In the genomic region with DNA sequence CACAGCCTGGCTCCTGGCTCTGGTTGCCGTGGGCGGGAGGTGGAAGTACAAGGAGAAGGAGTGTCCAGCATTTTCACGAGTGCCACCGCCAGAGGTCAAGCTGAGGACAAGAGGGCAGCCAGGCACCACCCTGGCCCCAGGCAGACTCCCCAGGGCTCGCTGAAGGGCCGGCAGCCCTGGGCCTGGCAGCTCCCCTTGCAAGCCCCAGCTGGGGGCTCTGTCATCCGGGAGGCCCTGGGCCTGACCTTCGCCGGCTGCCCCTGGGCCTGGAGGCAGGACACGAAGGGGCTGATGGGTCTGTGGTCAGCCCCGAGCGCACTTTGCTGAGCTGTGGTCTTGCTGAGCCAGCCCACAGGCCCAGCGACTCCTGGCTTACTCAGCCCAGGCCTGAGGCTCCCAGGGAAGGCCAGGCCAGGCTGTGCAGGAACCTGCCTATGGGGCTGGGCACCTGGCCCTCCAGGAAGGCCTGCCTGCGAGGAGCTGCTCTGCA, we compare ENCODE assay signal across 12 cellular contexts.
DNase-seq lines count a peak whose midpoint lies in the region; ATAC-seq and TF ChIP-seq lines count a peak whose summit lies in the region.
"Had no signal": no experiment of that assay in that cellular context is flagged by ENCODE, and none has a peak within 500 bp of the region (broad histone marks: within the 10 kb centered on the region; RNA-seq: fewer than 3 reads in every experiment).

No MANE protein-coding gene starts in this region.

- H3K4me1 Mint-ChIP-seq in dendritic cell treated with granulocyte-macrophage colony-stimulating factor and Interleukin-4, amounts not matched to agents 40 ng/mL and 50 ng/mL, for 4 days (ENCODE audit: low read depth) = peaks cover 48% of the 10 kb centered on the region
- H3K4me1 Mint-ChIP-seq in osteocyte (ENCODE audit: unreplicated experiment) = peaks cover 43% of the 10 kb centered on the region
- H3K4me1 Mint-ChIP-seq in activated naive CD4-positive, alpha-beta T cell treated with anti-CD3 and anti-CD28 coated beads for 36 hours (ENCODE audit: low read depth) = peaks cover 2% of the 10 kb centered on the region

- H2AK9ac ChIP-seq in IMR-90 (replicated peaks; ENCODE audit: low read depth, low read length, poor library complexity) = peak overlapping the region; percentile 53

- CTCF ChIA-PET in IMR-90 (lab: Yijun Ruan, JAX) = interaction anchor here (1.1 to 1.6 kb wide), 4 partner anchors 77 to 142 kb away, joined by 3 to 4 read pairs (median 4); a partner anchor contains a TSS
- CTCF ChIA-PET in activated naive CD4-positive, alpha-beta T cell treated with anti-CD3 and anti-CD28 coated beads for 36 hours (lab: Charles Lee) = interaction anchor here (1.1 to 2.6 kb wide), 6 partner anchors 65 to 122 kb away, joined by 3 to 10 read pairs (median 6); a partner anchor contains a TSS

- H3K36me3 ChIP-seq in ACC112 (ENCODE audit: insufficient read depth, low read length) = no peaks in the 10 kb centered on the region
- no peaks in the 10 kb centered on the region for H3K36me3 ChIP-seq in IMR-90 (ENCODE audit: control insufficient read depth, insufficient read depth, low read length)
- no peaks in the 10 kb centered on the region for H3K36me3 ChIP-seq in gastrocnemius medialis
- H3K36me3 ChIP-seq: brain microvascular endothelial cell had no signal

- peaks cover 0 to 23% of the 10 kb centered on the region in 2 experiments; a peak in 1 of 4 replicates for H3K79me1 ChIP-seq in IMR-90 (ENCODE audit: low read depth in 1 of 2, low read length in 2 of 2)

- no peaks in the 10 kb centered on the region for H3K36me3 Mint-ChIP-seq in dendritic cell treated with granulocyte-macrophage colony-stimulating factor and Interleukin-4, amounts not matched to agents 40 ng/mL and 50 ng/mL, for 4 days (ENCODE audit: low read depth)
- no peaks in the 10 kb centered on the region for H3K36me3 Mint-ChIP-seq in osteocyte (ENCODE audit: unreplicated experiment)
- no peaks in the 10 kb centered on the region for H3K36me3 Mint-ChIP-seq in activated naive CD4-positive, alpha-beta T cell treated with anti-CD3 and anti-CD28 coated beads for 36 hours (ENCODE audit: low read depth)

- peaks cover 29% of the 10 kb centered on the region for H3K27me3 Mint-ChIP-seq in dendritic cell treated with granulocyte-macrophage colony-stimulating factor and Interleukin-4, amounts not matched to agents 40 ng/mL and 50 ng/mL, for 4 days
- H3K27me3 Mint-ChIP-seq in osteocyte (ENCODE audit: unreplicated experiment) = no peaks in the 10 kb centered on the region
- H3K27me3 Mint-ChIP-seq in activated naive CD4-positive, alpha-beta T cell treated with anti-CD3 and anti-CD28 coated beads for 36 hours (ENCODE audit: low read depth) = no peaks in the 10 kb centered on the region

- intact Hi-C loops in IMR-90 (cut with micrococcal nuclease) = no loop called here
- intact Hi-C loops in dendritic cell treated with granulocyte-macrophage colony-stimulating factor and Interleukin-4, amounts not matched to agents 40 ng/mL and 50 ng/mL, for 4 days (cut with micrococcal nuclease) = no loop called here
- intact Hi-C loops in gastrocnemius medialis (cut with DNase I; ENCODE audit: low total_unique reads) = loop anchor here (5.0 kb wide), 1 partner anchor 66 kb away; no protein-coding TSS in a partner anchor
- intact Hi-C loops in activated naive CD4-positive, alpha-beta T cell treated with anti-CD3 and anti-CD28 coated beads for 36 hours (cut with micrococcal nuclease) = no loop called here

- ATAC-seq in IMR-90 (ENCODE audit: low read depth) = no peak
- no peak for ATAC-seq in gastrocnemius medialis

- H4K91ac ChIP-seq in IMR-90 (ENCODE audit: insufficient read depth, low read depth, low read length) = peak overlapping the region; percentile 53; the same call in 1 of the 2 replicates

- H3K23ac ChIP-seq in IMR-90 (ENCODE audit: low read depth, low read length) = no peak overlapping the region

- H3K4me1 ChIP-seq in ACC112 (ENCODE audit: control insufficient read depth, insufficient read depth, low read length, unreplicated experiment) (peaks cover 37% of the 10 kb centered on the region), IMR-90 (ENCODE audit: control insufficient read depth, insufficient read depth, low read length) (peaks cover 29% of the 10 kb centered on the region), gastrocnemius medialis (peaks cover 14 to 26% of the 10 kb centered on the region in 2 donors)
- H3K4me1 ChIP-seq: parathyroid adenoma had no signal

- DNase-seq in IMR-90 = peak; percentile 47
- no peak for DNase-seq in osteocyte (ENCODE audit: extremely low spot score, unreplicated experiment)
- DNase-seq in gastrocnemius medialis = no peak
- no peak for DNase-seq in activated naive CD4-positive, alpha-beta T cell treated with anti-CD3 and anti-CD28 coated beads for 36 hours
- DNase-seq in NCI-H1105 (lab: John Stamatoyannopoulos, UW) = no peak
- DNase-seq in NAMALWA (ENCODE audit: low spot score) = no peak
- DNase-seq: brain microvascular endothelial cell, T1000 had no signal

- no peak overlapping the region for H3K4me2 ChIP-seq in IMR-90 (ENCODE audit: low read depth, low read length)

- no peaks in the 10 kb centered on the region for H3K27me3 ChIP-seq in ACC112 (ENCODE audit: insufficient read depth, low read length)
- H3K27me3 ChIP-seq in IMR-90 (ENCODE audit: control insufficient read depth, insufficient read depth, low read length) = no peaks in the 10 kb centered on the region
- peaks cover 3 to 25% (median 3%) of the 10 kb centered on the region in 3 donors for H3K27me3 ChIP-seq in gastrocnemius medialis
- H3K27me3 ChIP-seq: brain microvascular endothelial cell had no signal

- TF ChIP-seq POLR2A in IMR-90 (IDR thresholded peaks at IDR 0.05; ENCODE audit: low read depth, low read length) = no peak
- no peak for TF ChIP-seq POLR2A in gastrocnemius medialis (IDR thresholded peaks at IDR 0.05)

- H2AFZ ChIP-seq in ACC112 (ENCODE audit: low read length, unreplicated experiment) = no peak overlapping the region
- H2AFZ ChIP-seq in IMR-90 (replicated peaks; ENCODE audit: low read length, poor library complexity) = peak overlapping the region; percentile 83
- H2AFZ ChIP-seq: parathyroid adenoma had no signal

- H3K9ac ChIP-seq in IMR-90 (ENCODE audit: low read depth, low read length) = no peak overlapping the region
- H3K9ac ChIP-seq: parathyroid adenoma had no signal

- no peaks in the 10 kb centered on the region for H3K79me2 ChIP-seq in ACC112 (ENCODE audit: control insufficient read depth, insufficient read depth, low read length, unreplicated experiment)
- H3K79me2 ChIP-seq: parathyroid adenoma had no signal

- 0 out of 2 replicates have a peak, but pooled peaks cover 3% of the 10 kb centered on the region for H4K20me1 ChIP-seq in IMR-90 (ENCODE audit: insufficient read depth, low read length)

- H2AK5ac ChIP-seq in IMR-90 (ENCODE audit: low read depth, low read length) = 0 out of 2 replicates have a peak overlapping the region, but pooled peaks have one; percentile 72

- POLR2A ChIA-PET in IMR-90 (lab: Charles Lee; ENCODE audit: unreplicated experiment) = no interaction called here

- H3K4me3 ChIP-seq in ACC112 (ENCODE audit: low read depth, low read length) = no peak overlapping the region
- no peak overlapping the region for H3K4me3 ChIP-seq in IMR-90 (ENCODE audit: insufficient read depth, low read depth, low read length)
- H3K4me3 ChIP-seq in gastrocnemius medialis = no peak overlapping the region

- no peak overlapping the region for H3K4me3 Mint-ChIP-seq in dendritic cell treated with granulocyte-macrophage colony-stimulating factor and Interleukin-4, amounts not matched to agents 40 ng/mL and 50 ng/mL, for 4 days
- peak overlapping the region; percentile 63 for H3K4me3 Mint-ChIP-seq in osteocyte (ENCODE audit: unreplicated experiment)
- H3K4me3 Mint-ChIP-seq in activated naive CD4-positive, alpha-beta T cell treated with anti-CD3 and anti-CD28 coated beads for 36 hours = no peak overlapping the region

- H3K4ac ChIP-seq in IMR-90 (ENCODE audit: low read depth, low read length) = peak overlapping the region; percentile 55

- H4K5ac ChIP-seq in IMR-90 (ENCODE audit: low read depth, low read length) = peak overlapping the region; percentile 39

- H4K8ac ChIP-seq in IMR-90 (ENCODE audit: low read depth in 2 of 2, low read length in 2 of 2) = peak overlapping the region in 1 of 2 experiments; percentile 70; a peak in 3 of 4 replicates

- peak overlapping the region; percentile 10; the same call in 1 of the 2 replicates for H2BK120ac ChIP-seq in IMR-90 (ENCODE audit: low read depth, low read length)

- no peaks in the 10 kb centered on the region for H3K9me3 Mint-ChIP-seq in dendritic cell treated with granulocyte-macrophage colony-stimulating factor and Interleukin-4, amounts not matched to agents 40 ng/mL and 50 ng/mL, for 4 days
- H3K9me3 Mint-ChIP-seq in osteocyte (ENCODE audit: unreplicated experiment) = no peaks in the 10 kb centered on the region
- no peaks in the 10 kb centered on the region for H3K9me3 Mint-ChIP-seq in activated naive CD4-positive, alpha-beta T cell treated with anti-CD3 and anti-CD28 coated beads for 36 hours

- peak overlapping the region; percentile 9 for H2BK5ac ChIP-seq in IMR-90 (ENCODE audit: low read depth, low read length, poor library complexity, severe bottlenecking)

- WGBS in IMR-90 (ENCODE audit: extremely low coverage in 2 of 2, insufficient read length in 1 of 2), 2 experiments = 65% methylated on average over 10 of the region's 14 CpGs; no CpG with 5 or more reads in 1 of the 2 experiments

- H3K56ac ChIP-seq in IMR-90 (ENCODE audit: extremely low read depth, insufficient read depth, low read length) = no peak overlapping the region

- no TSS peak for BruUV-seq in IMR-90 (replicated peaks; lab: Mats Ljungman, UMichigan)

- H3K27ac Mint-ChIP-seq in dendritic cell treated with granulocyte-macrophage colony-stimulating factor and Interleukin-4, amounts not matched to agents 40 ng/mL and 50 ng/mL, for 4 days = peak overlapping the region; percentile 87
- H3K27ac Mint-ChIP-seq in osteocyte (ENCODE audit: unreplicated experiment) = peak overlapping the region; percentile 85
- no peak overlapping the region for H3K27ac Mint-ChIP-seq in activated naive CD4-positive, alpha-beta T cell treated with anti-CD3 and anti-CD28 coated beads for 36 hours

- no peak overlapping the region; the same call in 1 of the 2 replicates for H3K18ac ChIP-seq in IMR-90 (ENCODE audit: low read depth, low read length)

- H2BK20ac ChIP-seq in IMR-90 (ENCODE audit: low read depth, low read length) = no peak overlapping the region

- in situ Hi-C loops in IMR-90 (cut with MboI; ENCODE audit: low sequenced_read_pairs) (no loop called here), gastrocnemius medialis (cut with MboI; ENCODE audit: low sequenced_read_pairs in 4 of 4) (loop anchor here in 2 of 4 donors (25.0 kb wide), 1 partner anchor 104 kb away; no protein-coding TSS in a partner anchor)

- no peak overlapping the region for H3K14ac ChIP-seq in IMR-90 (replicated peaks; ENCODE audit: low read depth, low read length)

- no peak overlapping the region; the same call in 2 of the 3 replicates for H2BK15ac ChIP-seq in IMR-90 (ENCODE audit: low read depth, low read length)

- dilution Hi-C loops in IMR-90 (cut with HindIII; ENCODE audit: low sequenced_read_pairs, unreplicated experiment) = no loop called here

- H3K27ac ChIP-seq in ACC112 (ENCODE audit: low read depth, low read length) (0 out of 2 replicates have a peak overlapping the region, but pooled peaks have one; percentile 19), IMR-90 (ENCODE audit: insufficient read depth, low read length) (peak overlapping the region; percentile 29; the same call in 1 of the 2 replicates), gastrocnemius medialis (peak overlapping the region in 1 of 4 donors; percentile 71)
- H3K27ac ChIP-seq: brain microvascular endothelial cell, HL-60, parathyroid adenoma had no signal

- no peak for TF ChIP-seq RAD21 in IMR-90 (IDR thresholded peaks at IDR 0.05; ENCODE audit: low read length)

- no peaks in the 10 kb centered on the region for H3K9me3 ChIP-seq in IMR-90 (ENCODE audit: control insufficient read depth, insufficient read depth, low read length)
- H3K9me3 ChIP-seq in gastrocnemius medialis = no peaks in the 10 kb centered on the region

- no peaks in the 10 kb centered on the region for H3K9me1 ChIP-seq in IMR-90 (ENCODE audit: insufficient read depth, low read length)

- TF ChIP-seq CTCF in IMR-90 (conservative IDR thresholded peaks at IDR 0.05; ENCODE audit: low read depth, low read length) (no peak), osteocyte (IDR thresholded peaks at IDR 0.05) (no peak), gastrocnemius medialis (IDR thresholded peaks at IDR 0.05 in 4 of 5, conservative IDR thresholded peaks at IDR 0.05 in 1 of 5) (no peak)
